In the genomic region with DNA sequence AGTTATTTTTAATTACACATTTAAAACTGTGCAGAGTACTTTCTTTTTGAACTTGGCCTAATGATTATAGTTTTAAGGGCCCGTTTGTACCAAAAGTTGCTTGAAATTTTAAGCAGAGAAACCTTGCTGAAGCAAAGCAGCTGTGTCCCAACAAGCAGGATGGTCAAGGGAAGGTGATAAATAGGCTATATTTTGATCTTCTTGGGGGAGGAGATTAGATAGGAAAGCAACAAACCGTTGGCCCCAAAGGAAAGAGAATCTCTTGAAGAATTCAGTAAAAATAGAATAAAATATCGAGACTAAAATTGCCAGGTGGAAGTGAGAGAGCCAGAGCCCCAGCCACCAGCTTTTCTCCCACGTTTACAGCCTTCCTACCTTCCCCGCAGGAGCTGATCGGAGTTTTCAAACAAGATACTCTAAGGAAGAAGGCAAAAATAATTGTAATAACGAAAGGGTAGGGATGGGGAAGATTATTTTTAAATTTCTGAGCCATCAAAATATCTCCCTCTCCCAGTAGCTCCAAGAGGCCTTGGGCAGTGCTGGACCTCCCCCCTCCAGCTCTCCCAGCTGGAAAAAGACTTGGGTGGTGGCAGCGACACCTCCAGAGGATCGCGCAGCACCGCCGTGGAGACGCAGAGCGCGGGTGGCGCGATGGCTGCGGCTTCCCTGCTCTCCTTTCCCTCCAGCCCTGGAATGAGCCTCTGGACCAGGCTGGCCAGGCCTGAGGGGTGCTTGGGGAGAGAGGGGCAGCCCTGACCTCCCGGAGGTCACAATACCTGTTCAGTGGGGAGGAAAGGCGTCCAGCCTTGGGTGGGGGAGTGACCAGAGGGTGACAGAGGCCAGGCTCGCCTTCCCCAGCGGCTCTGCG, we compare ENCODE assay signal across 16 cellular contexts. TPM values are rescaled to one million over a fixed set of nuclear protein-coding genes. Genes with fewer than 3 reads are reported as not detected.
DNase-seq lines count a peak whose midpoint lies in the region; ATAC-seq and TF ChIP-seq lines count a peak whose summit lies in the region.
"Had no signal": no experiment of that assay in that cellular context is flagged by ENCODE, and none has a peak within 500 bp of the region (broad histone marks: within the 10 kb centered on the region; RNA-seq: fewer than 3 reads in every experiment).

No MANE protein-coding gene starts in this region.

- TF ChIP-seq CTCF in Loucy (conservative IDR thresholded peaks at IDR 0.05; ENCODE audit: low read length) (no peak), neural crest cell (conservative IDR thresholded peaks at IDR 0.05) (no peak)

- H3K9ac ChIP-seq in Loucy (ENCODE audit: low read depth, low read length, poor library complexity, severe bottlenecking) = no peak overlapping the region

- peak overlapping the region; percentile 60 for H3K27ac ChIP-seq in cingulate gyrus (ENCODE audit: low read depth, low read length)
- H3K27ac ChIP-seq: coronary artery had no signal

- H4K20me1 ChIP-seq in Loucy (ENCODE audit: insufficient read depth, low read length, poor library complexity, severe bottlenecking) = no peaks in the 10 kb centered on the region

- peak overlapping the region; percentile 69 for H2AFZ ChIP-seq in Loucy (ENCODE audit: low read length)

- no peaks in the 10 kb centered on the region for H3F3A ChIP-seq in Loucy (ENCODE audit: low read depth)

- H3K4me1 Mint-ChIP-seq in neural crest cell = peaks cover 61% of the 10 kb centered on the region

- no peak overlapping the region for H3K27ac Mint-ChIP-seq in neural crest cell (ENCODE audit: unreplicated experiment)
- H3K27ac Mint-ChIP-seq: activated CD4-positive, alpha-beta memory T cell treated with anti-CD3 and anti-CD28 coated beads for 36 hours; activated naive CD4-positive, alpha-beta T cell treated with anti-CD3 and anti-CD28 coated beads for 36 hours had no signal

- H3K27me3 ChIP-seq in Loucy (ENCODE audit: insufficient read depth, low read length, poor library complexity, severe bottlenecking) = no peaks in the 10 kb centered on the region

- peaks cover 95% of the 10 kb centered on the region for H3K27me3 Mint-ChIP-seq in neural crest cell (ENCODE audit: low read depth)

- no peak for ATAC-seq in GM18870 (IDR thresholded peaks at IDR 0.05; ENCODE audit: unreplicated experiment)
- ATAC-seq: naive thymus-derived CD8-positive, alpha-beta T cell had no signal

- DNase-seq in NCI-H2081 (lab: John Stamatoyannopoulos, UW) (peak; percentile 44 to 73), NCI-H2081 treated with DMSO at 0.1 percent for 48 hours (lab: John Stamatoyannopoulos, UW) (no peak), neural crest cell (ENCODE audit: low read depth, low spot score) (no peak), SIG-M5 (lab: John Stamatoyannopoulos, UW) (no peak), DMS53 (lab: John Stamatoyannopoulos, UW) (no peak)
- DNase-seq: activated CD4-positive, alpha-beta memory T cell treated with anti-CD3 and anti-CD28 coated beads for 36 hours; activated naive CD4-positive, alpha-beta T cell treated with anti-CD3 and anti-CD28 coated beads for 36 hours; GOT3; kidney had no signal

- H3K4me2 ChIP-seq in Loucy (ENCODE audit: low read depth, low read length, poor library complexity, severe bottlenecking) = no peak overlapping the region

- peaks cover 12% of the 10 kb centered on the region for H3K36me3 Mint-ChIP-seq in neural crest cell (ENCODE audit: low read depth)

- H3K9me2 ChIP-seq in Loucy (replicated peaks; ENCODE audit: low read depth, low read length) = no peaks in the 10 kb centered on the region

- H3K4me1 ChIP-seq in Loucy (ENCODE audit: insufficient read depth, low read length, poor library complexity, severe bottlenecking) = peaks cover 3% of the 10 kb centered on the region

- H3K4me3 ChIP-seq in Loucy (ENCODE audit: low read length, poor library complexity, severe bottlenecking) = no peak overlapping the region
- H3K4me3 ChIP-seq: coronary artery had no signal

- no peaks in the 10 kb centered on the region for H3K9me3 ChIP-seq in Loucy (ENCODE audit: insufficient read depth, low read depth, low read length)

- peak overlapping the region; percentile 76 for H3K4me3 Mint-ChIP-seq in neural crest cell
- H3K4me3 Mint-ChIP-seq: activated CD4-positive, alpha-beta memory T cell treated with anti-CD3 and anti-CD28 coated beads for 36 hours; activated naive CD4-positive, alpha-beta T cell treated with anti-CD3 and anti-CD28 coated beads for 36 hours had no signal

- H3K9me3 Mint-ChIP-seq in neural crest cell = no peaks in the 10 kb centered on the region
- H3K9me3 Mint-ChIP-seq: activated CD4-positive, alpha-beta memory T cell treated with anti-CD3 and anti-CD28 coated beads for 36 hours had no signal

- no peaks in the 10 kb centered on the region for H3K79me2 ChIP-seq in Loucy (ENCODE audit: insufficient read depth, low read length)

- no peaks in the 10 kb centered on the region for H3K36me3 ChIP-seq in Loucy (ENCODE audit: insufficient read depth, low read length)

RNA-seq across cellular contexts. Expression of gene ZIC2, which starts 5.8 kb away (rescaled TPM):
- total RNA-seq in neural crest cell = 48.6 and 55.3 TPM in 2 replicates
- total RNA-seq: activated CD4-positive, alpha-beta memory T cell treated with anti-CD3 and anti-CD28 coated beads for 36 hours; activated naive CD4-positive, alpha-beta T cell treated with anti-CD3 and anti-CD28 coated beads for 36 hours; naive thymus-derived CD8-positive, alpha-beta T cell; OCI-LY7 had no signal

RNA-seq across cellular contexts. Expression of gene ZIC5, which starts 15.8 kb away (rescaled TPM):
- 6.3 and 6.7 TPM in 2 replicates for total RNA-seq in neural crest cell
- total RNA-seq: activated CD4-positive, alpha-beta memory T cell treated with anti-CD3 and anti-CD28 coated beads for 36 hours; activated naive CD4-positive, alpha-beta T cell treated with anti-CD3 and anti-CD28 coated beads for 36 hours; kidney; naive thymus-derived CD8-positive, alpha-beta T cell; OCI-LY7; T-helper 1 cell treated with Interleukin-12 subunit alpha and Interleukin-12 subunit beta and Interleukin-4 antibody, amounts not matched to agents 30 ng/mL and 1 ng/mL, for 36 hours had no signal

Comparison
In these comparisons a context has a peak if more than half of its experiments do, and no peak if none do; other contexts are left out.
1. DNase-seq: peak in NCI-H2081 (2 of 2); none in NCI-H2081 treated with DMSO at 0.1 percent for 48 hours (single experiment), neural crest cell (single experiment), SIG-M5 (single experiment) and DMS53 (single experiment).